In the genomic region with DNA sequence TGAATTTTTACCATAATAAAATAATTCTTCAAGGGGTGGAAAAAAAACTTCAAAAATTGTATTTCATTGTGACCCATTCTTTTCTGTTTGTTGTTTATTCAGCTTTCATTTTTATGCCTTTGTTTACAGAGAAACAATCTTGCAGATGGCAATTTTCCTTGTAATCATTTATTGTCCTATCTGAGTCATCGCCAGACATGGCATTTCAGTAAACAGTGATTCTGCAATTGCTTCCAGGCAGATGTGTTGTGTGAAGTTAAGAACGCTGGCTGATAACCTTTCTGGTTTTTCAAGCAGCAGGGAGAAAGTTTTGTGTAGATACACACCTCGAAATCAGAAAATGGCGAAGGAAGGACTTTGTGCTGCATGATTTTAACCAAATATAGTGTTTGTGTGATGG, we compare ENCODE assay signal across 11 cellular contexts.
DNase-seq lines count a peak whose midpoint lies in the region; ATAC-seq lines count a peak whose summit lies in the region.
"Had no signal": no experiment of that assay in that cellular context is flagged by ENCODE, and none has a peak within 500 bp of the region (broad histone marks: within the 10 kb centered on the region; RNA-seq: fewer than 3 reads in every experiment).

No MANE protein-coding gene starts in this region.

- peaks cover 9% of the 10 kb centered on the region for H3K9me3 ChIP-seq in mesodermal cell (ENCODE audit: control insufficient read depth, low read length)

- peaks cover 32% of the 10 kb centered on the region for H3K36me3 Mint-ChIP-seq in stimulated activated memory B cell treated with anti-CD40 and anti-IgM and Interleukin-4, amounts not matched to agents 10 μg/mL and 1 μg/mL and 100 μg/mL, for 72 hours

- no peaks in the 10 kb centered on the region for H3K27me3 Mint-ChIP-seq in stimulated activated memory B cell treated with anti-CD40 and anti-IgM and Interleukin-4, amounts not matched to agents 10 μg/mL and 1 μg/mL and 100 μg/mL, for 72 hours

- 78 to 98% methylated on average over 3 to 4 of the region's 4 CpGs for whole genome bisulfite sequencing in mesodermal cell (ENCODE audit: insufficient coverage in 2 of 2), 2 experiments

- peak overlapping the region; percentile 33 for H3K27ac ChIP-seq in mesodermal cell (ENCODE audit: low read depth, low read length, severe bottlenecking)

- peak; percentile 98 for DNase-seq in DMS53 (lab: John Stamatoyannopoulos, UW)
- DNase-seq in M059J (ENCODE audit: low read depth), result peak; percentile 56
- peak; percentile 90 for DNase-seq in amniotic epithelial cell (ENCODE audit: low read depth)
- DNase-seq: activated T-cell treated with anti-CD3 and anti-CD28 coated beads, Interleukin-2, amount 50 U/mL, for 4 hours; KG1; NCI-H526 had no signal

- peaks cover 2% of the 10 kb centered on the region for H3K9me3 Mint-ChIP-seq in stimulated activated memory B cell treated with anti-CD40 and anti-IgM and Interleukin-4, amounts not matched to agents 10 μg/mL and 1 μg/mL and 100 μg/mL, for 72 hours
- H3K9me3 Mint-ChIP-seq: activated T-cell treated with anti-CD3 and anti-CD28 coated beads, Interleukin-2, amount 50 U/mL, for 4 hours had no signal

- no peak overlapping the region for H3K4me3 ChIP-seq in mesodermal cell (ENCODE audit: extremely low read depth, insufficient read depth, low read length, poor library complexity, severe bottlenecking)
- H3K4me3 ChIP-seq: GM12878 had no signal

- peaks cover 14% of the 10 kb centered on the region for H3K4me1 Mint-ChIP-seq in stimulated activated memory B cell treated with anti-CD40 and anti-IgM and Interleukin-4, amounts not matched to agents 10 μg/mL and 1 μg/mL and 100 μg/mL, for 72 hours

- no peak overlapping the region for H3K4me3 Mint-ChIP-seq in stimulated activated memory B cell treated with anti-CD40 and anti-IgM and Interleukin-4, amounts not matched to agents 10 μg/mL and 1 μg/mL and 100 μg/mL, for 72 hours
- H3K4me3 Mint-ChIP-seq: activated T-cell treated with anti-CD3 and anti-CD28 coated beads, Interleukin-2, amount 50 U/mL, for 4 hours had no signal

- no peak overlapping the region for H3K27ac Mint-ChIP-seq in stimulated activated memory B cell treated with anti-CD40 and anti-IgM and Interleukin-4, amounts not matched to agents 10 μg/mL and 1 μg/mL and 100 μg/mL, for 72 hours

- H3K4me1 ChIP-seq in mesodermal cell (ENCODE audit: control insufficient read depth, insufficient read depth, low read length, poor library complexity, severe bottlenecking), result peaks cover 16% of the 10 kb centered on the region

- no peaks in the 10 kb centered on the region for H3K36me3 ChIP-seq in mesodermal cell (ENCODE audit: control insufficient read depth, insufficient read depth, low read length)

- no peak for ATAC-seq in stimulated activated memory B cell treated with anti-CD40 and anti-IgM and Interleukin-4, amounts not matched to agents 10 μg/mL and 1 μg/mL and 100 μg/mL, for 72 hours
- ATAC-seq in GM21529 (IDR thresholded peaks at IDR 0.05; ENCODE audit: unreplicated experiment) (no peak), HG03432 (IDR thresholded peaks at IDR 0.05; ENCODE audit: unreplicated experiment) (no peak)
- ATAC-seq: activated T-cell treated with anti-CD3 and anti-CD28 coated beads, Interleukin-2, amount 50 U/mL, for 4 hours had no signal
